8 cellular contexts compared by ENCODE assay signal in genomic region chr16:29973384-29974246, GRCh38. TPM values are rescaled to one million over a fixed set of nuclear protein-coding genes. Genes with fewer than 3 reads are reported as not detected.
DNase-seq lines count a peak whose midpoint lies in the region; ATAC-seq, FAIRE-seq and TF ChIP-seq lines count a peak whose summit lies in the region.

TAOK2 (plus strand) TSS chr16:29973868; CDS start chr16:29977773, 3,905 bp downstream.

- H3K9me3 Mint-ChIP-seq in activated naive CD4-positive, alpha-beta T cell treated with anti-CD3 and anti-CD28 coated beads for 36 hours: no peaks in the 10 kb centered on the region

- no peaks in the 10 kb centered on the region for H3K27me3 Mint-ChIP-seq in activated naive CD4-positive, alpha-beta T cell treated with anti-CD3 and anti-CD28 coated beads for 36 hours (ENCODE audit: low read depth)

- no peaks in the 10 kb centered on the region for H3K9me3 ChIP-seq in SK-N-MC (ENCODE audit: low read depth, low read length)
- no peaks in the 10 kb centered on the region for H3K9me3 ChIP-seq in neutrophil

- H3K27ac ChIP-seq in SK-N-MC (0 out of 2 replicates have a peak within 1 kb of the TSS, but pooled peaks have one; percentile 35), neutrophil (peak within 1 kb of the TSS; percentile 88)

- H3K27ac Mint-ChIP-seq in activated naive CD4-positive, alpha-beta T cell treated with anti-CD3 and anti-CD28 coated beads for 36 hours: peak within 1 kb of the TSS; percentile 82

- H3K4me3 Mint-ChIP-seq in activated naive CD4-positive, alpha-beta T cell treated with anti-CD3 and anti-CD28 coated beads for 36 hours: peak within 1 kb of the TSS; percentile 97

- DNase-seq in GM06990 (ENCODE audit: extremely low read depth, insufficient read length) (peak; percentile 100), NCI-H1048 (lab: John Stamatoyannopoulos, UW) (peak; percentile 93), SK-N-MC (ENCODE audit: low read depth, low spot score) (peak; percentile 73), frontal cortex (ENCODE audit: low spot score in 2 of 2) (peak; percentile 98 to 99)
- peak; percentile 95 for DNase-seq in activated naive CD4-positive, alpha-beta T cell treated with anti-CD3 and anti-CD28 coated beads for 36 hours

- CTCF ChIA-PET in activated naive CD4-positive, alpha-beta T cell treated with anti-CD3 and anti-CD28 coated beads for 36 hours (lab: Charles Lee): interaction anchor here (0.5 to 2.9 kb wide), 4 partner anchors 12 to 152 kb away, joined by 3 to 20 read pairs (median 4); partner anchors contain the start of gene TMEM219

- intact Hi-C loops in activated naive CD4-positive, alpha-beta T cell treated with anti-CD3 and anti-CD28 coated beads for 36 hours (cut with micrococcal nuclease): loop anchor here (1.0 to 5.0 kb wide), 7 partner anchors 22 to 168 kb away; partner anchors contain the start of genes C16orf92, CDIPT, HIRIP3 and KCTD13

- peaks cover 28% of the 10 kb centered on the region for H3K4me1 Mint-ChIP-seq in activated naive CD4-positive, alpha-beta T cell treated with anti-CD3 and anti-CD28 coated beads for 36 hours (ENCODE audit: low read depth)

- no peaks in the 10 kb centered on the region for H3K27me3 ChIP-seq in GM06990 (replicated peaks; ENCODE audit: control insufficient read depth, insufficient read depth, low read length)
- H3K27me3 ChIP-seq in neutrophil: no peaks in the 10 kb centered on the region

- H3K4me1 ChIP-seq in neutrophil (ENCODE audit: control insufficient read depth in 1 of 2, insufficient read depth in 1 of 2, low read depth in 1 of 2, low read length in 1 of 2): peaks cover 37 to 38% of the 10 kb centered on the region in 2 experiments

- no peak for FAIRE-seq in frontal cortex (lab: Jason Lieb, UNC)

- H3K36me3 ChIP-seq in GM06990 (ENCODE audit: control insufficient read depth, insufficient read depth, low read length) (peaks cover 7% of the 10 kb centered on the region), SK-N-MC (ENCODE audit: insufficient read depth, low read length) (peaks cover 29% of the 10 kb centered on the region), neutrophil (peaks cover 14% of the 10 kb centered on the region)

- peak; percentile 91 for ATAC-seq in HG02571 (IDR thresholded peaks at IDR 0.05; ENCODE audit: unreplicated experiment)

- peak within 1 kb of the TSS; percentile 97 for H3K4me3 ChIP-seq in GM06990 (replicated peaks; ENCODE audit: low read depth, low read length)
- H3K4me3 ChIP-seq in SK-N-MC: peak within 1 kb of the TSS; percentile 87
- H3K4me3 ChIP-seq in neutrophil (ENCODE audit: low read depth in 1 of 2, low read length in 1 of 2): peak within 1 kb of the TSS; percentile 96 to 98

- H3K36me3 Mint-ChIP-seq in activated naive CD4-positive, alpha-beta T cell treated with anti-CD3 and anti-CD28 coated beads for 36 hours (ENCODE audit: low read depth): peaks cover 11% of the 10 kb centered on the region

- H3K9ac ChIP-seq in SK-N-MC (ENCODE audit: insufficient read length): peak within 1 kb of the TSS; percentile 90

- TF ChIP-seq CTCF in GM06990 (IDR thresholded peaks at IDR 0.05; ENCODE audit: insufficient read depth, low read length, poor library complexity, severe bottlenecking): no peak
- TF ChIP-seq CTCF in neutrophil (IDR thresholded peaks at IDR 0.05): peak; percentile 55
- no peak for TF ChIP-seq CTCF in subcutaneous adipose tissue (IDR thresholded peaks at IDR 0.05; ENCODE audit: low read depth)

RNA-seq across cellular contexts. Expression of gene TAOK2, which starts in this region (rescaled TPM):
- total RNA-seq in activated naive CD4-positive, alpha-beta T cell treated with anti-CD3 and anti-CD28 coated beads for 36 hours: 10 to 100 TPM; 20.9 to 21.6 TPM
- total RNA-seq in frontal cortex: 58.3 TPM
- total RNA-seq in subcutaneous adipose tissue: 10 to 100 TPM; 25.7 to 87.0 (median 31.4) TPM

Comparison
In these comparisons a context has a peak if more than half of its experiments do, and no peak if none do; other contexts are left out.
1. Peak in every context shown above with its lines: DNase-seq, ATAC-seq, H3K4me3 ChIP-seq and H3K27ac ChIP-seq.